ENCODE assay signal across 8 cellular contexts in the genomic region with DNA sequence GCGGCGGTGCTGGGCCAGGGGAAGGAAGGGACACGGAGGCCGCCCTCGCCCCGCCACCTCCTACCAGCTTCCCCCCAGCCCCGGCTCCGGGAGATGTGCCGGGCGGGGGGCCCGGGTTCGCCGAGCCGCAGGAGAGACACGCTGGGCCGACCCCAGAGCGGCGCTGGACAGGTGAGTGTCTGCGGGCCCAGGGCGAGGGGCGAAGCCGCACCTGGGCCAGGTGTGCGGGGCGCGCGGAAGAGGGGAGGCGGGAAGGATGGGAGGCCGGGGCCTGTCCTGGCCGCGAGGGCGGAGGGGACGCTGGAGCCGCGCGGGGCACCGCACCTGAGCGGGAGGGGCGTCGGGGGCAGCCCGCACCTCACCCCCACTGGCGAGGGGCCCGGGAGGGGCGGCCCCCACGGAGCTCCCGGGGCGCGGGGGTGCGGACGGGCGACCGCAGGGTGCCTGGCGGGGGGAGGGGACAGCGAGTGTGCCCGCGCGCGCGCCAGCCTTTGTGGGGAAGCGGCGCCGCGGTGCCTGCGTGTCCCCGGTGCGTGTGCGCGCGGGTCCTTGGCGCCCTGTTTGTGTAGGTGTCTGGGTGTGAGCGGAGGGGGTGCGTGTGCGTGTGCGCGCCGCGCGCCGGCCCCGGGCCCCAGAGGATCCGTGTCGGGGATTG.
DNase-seq lines count a peak whose midpoint lies in the region; TF ChIP-seq lines count a peak whose summit lies in the region.
"Not testable (repeated sequence)": the region's sequence is repeated elsewhere in the genome, so short reads cannot be mapped to it uniquely, and the experiment has no call there.

No MANE protein-coding gene starts in this region.

- peak overlapping the region; percentile 73 for H3K4me3 ChIP-seq in AG04450 (ENCODE audit: low read depth, low read length)
- H3K4me3 ChIP-seq in H7 (ENCODE audit: insufficient read depth, low read depth, low read length), result peak overlapping the region; percentile 73
- H3K4me3 ChIP-seq in breast epithelium, result peak overlapping the region; percentile 60 to 88 (median 86)
- peak overlapping the region; percentile 54 to 87 (median 76) for H3K4me3 ChIP-seq in skin epidermis

- not testable (repeated sequence) for TF ChIP-seq CTCF in AG04450 (IDR thresholded peaks at IDR 0.05; ENCODE audit: low read depth, low read length); breast epithelium (IDR thresholded peaks at IDR 0.05); mesothelial cell of epicardium (IDR thresholded peaks at IDR 0.05; ENCODE audit: unreplicated experiment)

- CTCF ChIA-PET in AG04450 (lab: Charles Lee), result not testable (repeated sequence)

- peak overlapping the region; percentile 43 for H3K27ac Mint-ChIP-seq in mesothelial cell of epicardium

- not testable (repeated sequence) for H3K9me3 ChIP-seq in AG04450 (ENCODE audit: control insufficient read depth, insufficient read depth, low read length); breast epithelium

- not testable (repeated sequence) for DNase-seq in AG04450 (ENCODE audit: low read depth, low spot score); breast epithelium (ENCODE audit: low spot score in 2 of 2)
- DNase-seq in H7 (peak; percentile 54), NCI-H774 (lab: John Stamatoyannopoulos, UW) (peak; percentile 39), germinal center (ENCODE audit: low spot score) (peak; percentile 25), mesothelial cell of epicardium (ENCODE audit: low spot score in 2 of 2, unreplicated experiment in 2 of 2) (peak in 1 of 2 experiments; percentile 53)
- DNase-seq in activated CD4-positive, alpha-beta T cell treated with anti-CD3 and anti-CD28 coated beads, Interleukin-2, amount 50 U/mL, for 1 hour, result peak; percentile 34

- H3K27ac ChIP-seq in AG04450 (ENCODE audit: low read depth, low read length), result not testable (repeated sequence)
- H3K27ac ChIP-seq in breast epithelium, result peak overlapping the region in 1 of 2 donors; percentile 29
- H3K27ac ChIP-seq in skin epidermis, result peak overlapping the region in 20 of 21 experiments; percentile 22 to 87 (median 57)

- peaks cover 29% of the 10 kb centered on the region for H3K4me1 Mint-ChIP-seq in mesothelial cell of epicardium

- not testable (repeated sequence) for H3K36me3 ChIP-seq in H7 (replicated peaks; ENCODE audit: control insufficient read depth, insufficient read depth, low read length); breast epithelium

- peaks cover 15% of the 10 kb centered on the region for H3K27me3 ChIP-seq in AG04450 (ENCODE audit: control insufficient read depth, insufficient read depth, low read length)
- H3K27me3 ChIP-seq in H7 (ENCODE audit: control insufficient read depth, insufficient read depth, low read length); breast epithelium: not testable (repeated sequence)

- H3K4me1 ChIP-seq in breast epithelium, result not testable (repeated sequence)

- H3K9me3 Mint-ChIP-seq in mesothelial cell of epicardium, result not testable (repeated sequence)

- not testable (repeated sequence) for TF ChIP-seq POLR2A in breast epithelium (IDR thresholded peaks at IDR 0.05)

- POLR2A ChIA-PET in AG04450 (lab: Yijun Ruan, JAX), result interaction anchor here (0.5 to 0.6 kb wide), 2 partner anchors 11 to 368 kb away, joined by 3 to 4 read pairs; no protein-coding TSS in a partner anchor

- H3K36me3 Mint-ChIP-seq in mesothelial cell of epicardium, result not testable (repeated sequence)

- peak overlapping the region; percentile 87 for H3K4me3 Mint-ChIP-seq in mesothelial cell of epicardium

- intact Hi-C loops in breast epithelium (cut with DNase I; ENCODE audit: low total_unique reads), result not testable (repeated sequence)

- not testable (repeated sequence) for H3K27me3 Mint-ChIP-seq in mesothelial cell of epicardium (ENCODE audit: low read depth)
